Comparison of ENCODE assay signal across 20 cellular contexts in the genomic region with DNA sequence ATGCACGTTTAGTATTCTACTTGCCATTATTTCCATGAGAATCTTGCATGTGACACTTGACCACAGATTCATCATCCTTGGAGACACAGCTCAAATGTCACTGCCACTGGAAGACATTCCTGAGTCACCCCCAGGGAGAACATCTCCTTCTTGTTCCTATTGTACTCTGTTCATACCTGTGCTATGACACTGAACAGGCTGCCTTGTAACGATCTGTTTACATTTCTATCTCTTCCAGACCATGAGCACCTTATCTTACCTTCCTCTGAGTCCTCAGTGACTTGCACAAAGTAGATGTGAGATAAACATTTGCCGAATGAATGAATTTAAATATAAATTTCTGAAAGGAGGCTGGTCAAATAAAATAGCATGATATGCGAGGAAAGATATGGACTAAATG.
"Had no signal": no experiment of that assay in that cellular context is flagged by ENCODE, and none has a peak within 500 bp of the region (broad histone marks: within the 10 kb centered on the region; RNA-seq: fewer than 3 reads in every experiment).

No MANE protein-coding gene starts in this region.

- H3K27ac ChIP-seq: cardiac muscle cell, lower lobe of right lung, right atrium auricular region, tibial artery had no signal

- H3K9me3 Mint-ChIP-seq: activated B cell treated with CpG ODN at 0.5 μM for 24 hours; activated CD4-positive, alpha-beta memory T cell treated with anti-CD3 and anti-CD28 coated beads for 36 hours; mesothelial cell of epicardium; nephron had no signal

- FAIRE-seq: urothelium cell line had no signal

- H3K4me1 Mint-ChIP-seq: activated B cell treated with CpG ODN at 0.5 μM for 24 hours; activated CD8-positive, alpha-beta memory T cell treated with anti-CD3 and anti-CD28 coated beads, Interleukin-2, amount 10 ng/mL, durations not matched to agents 7 days and 5 days had no signal

- DNase-seq: activated B cell treated with CpG ODN at 0.5 μM for 24 hours; activated CD4-positive, alpha-beta memory T cell treated with anti-CD3 and anti-CD28 coated beads for 36 hours; activated CD4-positive, alpha-beta T cell treated with anti-CD3 and anti-CD28 coated beads for 4 hours; activated CD8-positive, alpha-beta memory T cell treated with anti-CD3 and anti-CD28 coated beads, Interleukin-2, amount 10 ng/mL, durations not matched to agents 7 days and 5 days; effector memory CD4-positive, alpha-beta T cell; left cardiac atrium; lower lobe of right lung; nucleus accumbens; posterior cingulate gyrus; stimulated activated CD4-positive, alpha-beta T cell treated with anti-CD3 and anti-CD28 coated beads, Interleukin-2, amount 100 ng/mL, for 24 hours; stimulated activated naive CD4-positive, alpha-beta T cell treated with Interleukin-2 at 50 U/mL for 16 hours; substantia nigra; tibial artery had no signal

- H3K9me3 ChIP-seq: lower lobe of right lung, right atrium auricular region, tibial artery had no signal

- H3K27me3 ChIP-seq: cardiac muscle cell, right atrium auricular region, tibial artery had no signal

- H3K4me1 ChIP-seq: lower lobe of right lung, right atrium auricular region, tibial artery had no signal

- H3K27me3 Mint-ChIP-seq: activated B cell treated with CpG ODN at 0.5 μM for 24 hours; activated CD4-positive, alpha-beta memory T cell treated with anti-CD3 and anti-CD28 coated beads for 36 hours; activated CD8-positive, alpha-beta memory T cell treated with anti-CD3 and anti-CD28 coated beads, Interleukin-2, amount 10 ng/mL, durations not matched to agents 7 days and 5 days; activated naive CD8-positive, alpha-beta T cell; dendritic cell treated with granulocyte-macrophage colony-stimulating factor and Interleukin-4, amounts not matched to agents 40 ng/mL and 50 ng/mL, for 4 days had no signal

- H3K4me3 ChIP-seq: cardiac muscle cell, lower lobe of right lung, right atrium auricular region, tibial artery had no signal

- ATAC-seq: activated CD8-positive, alpha-beta memory T cell treated with anti-CD3 and anti-CD28 coated beads, Interleukin-2, amount 10 ng/mL, durations not matched to agents 7 days and 5 days; left cardiac atrium; lower lobe of right lung had no signal

- H3K27ac Mint-ChIP-seq: activated B cell treated with CpG ODN at 0.5 μM for 24 hours; activated CD4-positive, alpha-beta memory T cell treated with anti-CD3 and anti-CD28 coated beads for 36 hours; activated CD8-positive, alpha-beta memory T cell treated with anti-CD3 and anti-CD28 coated beads, Interleukin-2, amount 10 ng/mL, durations not matched to agents 7 days and 5 days; activated naive CD8-positive, alpha-beta T cell; dendritic cell treated with granulocyte-macrophage colony-stimulating factor and Interleukin-4, amounts not matched to agents 40 ng/mL and 50 ng/mL, for 4 days; mesothelial cell of epicardium had no signal

- H3K36me3 ChIP-seq: cardiac muscle cell, lower lobe of right lung, right atrium auricular region, tibial artery had no signal

- H3K4me3 Mint-ChIP-seq: activated B cell treated with CpG ODN at 0.5 μM for 24 hours; activated CD4-positive, alpha-beta memory T cell treated with anti-CD3 and anti-CD28 coated beads for 36 hours; activated CD8-positive, alpha-beta memory T cell treated with anti-CD3 and anti-CD28 coated beads, Interleukin-2, amount 10 ng/mL, durations not matched to agents 7 days and 5 days; activated naive CD8-positive, alpha-beta T cell; dendritic cell treated with granulocyte-macrophage colony-stimulating factor and Interleukin-4, amounts not matched to agents 40 ng/mL and 50 ng/mL, for 4 days; mesothelial cell of epicardium; nephron had no signal

- H3K36me3 Mint-ChIP-seq: activated CD4-positive, alpha-beta memory T cell treated with anti-CD3 and anti-CD28 coated beads for 36 hours; activated CD8-positive, alpha-beta memory T cell treated with anti-CD3 and anti-CD28 coated beads, Interleukin-2, amount 10 ng/mL, durations not matched to agents 7 days and 5 days; mesothelial cell of epicardium had no signal
